ENCODE assay signal across 12 cellular contexts in the genomic region with DNA sequence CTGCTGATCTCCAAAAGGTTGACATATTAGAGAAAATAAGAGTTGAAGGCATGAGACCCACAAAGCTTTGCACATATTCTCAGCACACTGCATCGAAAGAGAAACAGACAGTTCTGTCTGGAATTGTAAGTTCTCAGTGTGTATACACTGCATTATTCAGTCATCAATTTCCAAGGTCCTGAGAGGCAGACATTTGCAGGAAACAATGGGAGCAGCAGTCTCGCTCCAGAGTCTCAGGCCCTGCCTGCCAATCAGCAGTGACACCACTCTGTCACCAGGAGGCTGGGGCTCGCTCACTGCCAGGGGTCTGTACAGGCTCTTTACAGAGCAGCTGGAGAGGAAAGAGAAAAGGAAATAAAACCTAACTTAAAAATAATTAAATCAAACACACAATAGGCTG. TPM values are rescaled to one million over a fixed set of nuclear protein-coding genes. Genes with fewer than 3 reads are reported as not detected.
DNase-seq lines count a peak whose midpoint lies in the region; ATAC-seq and TF ChIP-seq lines count a peak whose summit lies in the region.
"Had no signal": no experiment of that assay in that cellular context is flagged by ENCODE, and none has a peak within 500 bp of the region (broad histone marks: within the 10 kb centered on the region; RNA-seq: fewer than 3 reads in every experiment).

No MANE protein-coding gene starts in this region.

- no peaks in the 10 kb centered on the region for H3K27me3 ChIP-seq in heart right ventricle
- H3K27me3 ChIP-seq in liver (ENCODE audit: control insufficient read depth in 4 of 4, insufficient read depth in 4 of 4, low read length in 3 of 4) = no peaks in the 10 kb centered on the region

- H3K27ac Mint-ChIP-seq in T-helper 17 cell = peak overlapping the region; percentile 70
- H3K27ac Mint-ChIP-seq: activated CD4-positive, alpha-beta memory T cell treated with anti-CD3 and anti-CD28 coated beads, Interleukin-2, amount 10 ng/mL, durations not matched to agents 7 days and 5 days; stimulated activated naive B cell treated with anti-CD40 and anti-IgM and Interleukin-4, amounts not matched to agents 10 μg/mL and 1 μg/mL and 100 μg/mL, for 72 hours had no signal

- H3K4me3 ChIP-seq in heart right ventricle (no peak overlapping the region), liver (ENCODE audit: low read depth in 1 of 3, low read length in 3 of 3) (peak overlapping the region in 2 of 3 donors; percentile 10 to 14)

- peaks cover 2% of the 10 kb centered on the region for H3K36me3 Mint-ChIP-seq in T-helper 17 cell (ENCODE audit: low read depth)

- peak in 1 of 2 donors; percentile 60 for TF ChIP-seq RAD21 in liver (IDR thresholded peaks at IDR 0.05)

- no peaks in the 10 kb centered on the region for H3K9me3 ChIP-seq in heart right ventricle
- no peaks in the 10 kb centered on the region for H3K9me3 ChIP-seq in T-helper 17 cell (ENCODE audit: control insufficient read depth, low read length, poor library complexity, severe bottlenecking)
- H3K9me3 ChIP-seq in liver (ENCODE audit: control insufficient read depth in 4 of 4, low read length in 3 of 4) = no peaks in the 10 kb centered on the region

- 65 to 72% methylated on average over 3 of the region's 3 CpGs for WGBS in heart right ventricle, 2 donors
- WGBS in liver = 43% methylated on average over 3 of the region's 3 CpGs

- H3K36me3 ChIP-seq in heart right ventricle (peaks cover 0 to 3% (median 0%) of the 10 kb centered on the region in 9 donors), liver (ENCODE audit: control insufficient read depth in 4 of 4, insufficient read depth in 3 of 4, low read depth in 1 of 4, low read length in 3 of 4) (no peaks in the 10 kb centered on the region)

- no peaks in the 10 kb centered on the region for H3K27me3 Mint-ChIP-seq in T-helper 17 cell
- H3K27me3 Mint-ChIP-seq: stimulated activated naive B cell treated with anti-CD40 and anti-IgM and Interleukin-4, amounts not matched to agents 10 μg/mL and 1 μg/mL and 100 μg/mL, for 72 hours had no signal

- intact Hi-C loops in heart right ventricle (cut with DNase I) (no loop called here), cardiac septum (cut with DNase I) (no loop called here)

- DNase-seq in heart right ventricle (no peak), cardiac septum (ENCODE audit: low spot score) (no peak), T-helper 17 cell (no peak), GM19240 (ENCODE audit: insufficient read length, low spot score) (no peak), germinal center (ENCODE audit: low spot score) (no peak), CD1c-positive myeloid dendritic cell (ENCODE audit: extremely low spot score) (no peak)
- DNase-seq: activated CD4-positive, alpha-beta memory T cell treated with anti-CD3 and anti-CD28 coated beads, Interleukin-2, amount 10 ng/mL, durations not matched to agents 7 days and 5 days; left colon; stimulated activated naive B cell treated with anti-CD40 and anti-IgM and Interleukin-4, amounts not matched to agents 10 μg/mL and 1 μg/mL and 100 μg/mL, for 72 hours had no signal

- peaks cover 9% of the 10 kb centered on the region for H3K4me1 Mint-ChIP-seq in T-helper 17 cell

- H3K4me3 Mint-ChIP-seq in T-helper 17 cell = no peak overlapping the region
- H3K4me3 Mint-ChIP-seq: activated CD4-positive, alpha-beta memory T cell treated with anti-CD3 and anti-CD28 coated beads, Interleukin-2, amount 10 ng/mL, durations not matched to agents 7 days and 5 days; stimulated activated naive B cell treated with anti-CD40 and anti-IgM and Interleukin-4, amounts not matched to agents 10 μg/mL and 1 μg/mL and 100 μg/mL, for 72 hours had no signal

- ATAC-seq in heart right ventricle = peak in 5 of 8 donors; percentile 22 to 58 (median 55)
- no peak for ATAC-seq in T-helper 17 cell
- no peak for ATAC-seq in HG03565 (IDR thresholded peaks at IDR 0.05; ENCODE audit: unreplicated experiment)
- ATAC-seq: esophagus mucosa; left colon; stimulated activated naive B cell treated with anti-CD40 and anti-IgM and Interleukin-4, amounts not matched to agents 10 μg/mL and 1 μg/mL and 100 μg/mL, for 72 hours had no signal

- H3K27ac ChIP-seq in heart right ventricle = no peak overlapping the region
- H3K27ac ChIP-seq in liver (ENCODE audit: low read depth in 1 of 2, low read length in 2 of 2) = no peak overlapping the region

- H3K9ac ChIP-seq in liver (ENCODE audit: low read depth in 1 of 2, low read length in 2 of 2) = peak overlapping the region in 1 of 2 donors; percentile 53

- H3K4me1 ChIP-seq in heart right ventricle (peaks cover 0 to 49% (median 19%) of the 10 kb centered on the region in 9 donors), liver (ENCODE audit: control insufficient read depth in 4 of 4, insufficient read depth in 4 of 4, low read length in 3 of 4) (peaks cover 4 to 24% (median 18%) of the 10 kb centered on the region in 4 donors)

- TF ChIP-seq CTCF in heart right ventricle (IDR thresholded peaks at IDR 0.05) (peak in 3 of 9 donors; percentile 9 to 32 (median 26)), liver (IDR thresholded peaks at IDR 0.05; ENCODE audit: low read depth, low read length, missing input control) (peak; percentile 16)

TF ChIP-seq in liver, 16 proteins besides CTCF, POLR2A, EP300 and RAD21:
- no peak for TF ChIP-seq EGR1 (IDR thresholded peaks at IDR 0.05; ENCODE audit: low read depth in 2 of 2)
- no peak for TF ChIP-seq HNF4G (IDR thresholded peaks at IDR 0.05)
- no peak for TF ChIP-seq JUND (IDR thresholded peaks at IDR 0.05)
- TF ChIP-seq HNF4A (conservative IDR thresholded peaks at IDR 0.05) = no peak
- no peak for TF ChIP-seq FOXA1 (IDR thresholded peaks at IDR 0.05)
- TF ChIP-seq, protein P1, sequence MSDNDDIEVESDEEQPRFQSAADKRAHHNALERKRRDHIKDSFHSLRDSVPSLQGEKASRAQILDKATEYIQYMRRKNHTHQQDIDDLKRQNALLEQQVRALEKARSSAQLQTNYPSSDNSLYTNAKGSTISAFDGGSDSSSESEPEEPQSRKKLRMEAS (IDR thresholded peaks at IDR 0.05) = no peak
- no peak for TF ChIP-seq FOXA2 (IDR thresholded peaks at IDR 0.05)
- no peak for TF ChIP-seq ATF3 (IDR thresholded peaks at IDR 0.05)
- TF ChIP-seq REST (IDR thresholded peaks at IDR 0.05) = no peak
- no peak for TF ChIP-seq TAF1 (conservative IDR thresholded peaks at IDR 0.05)
- TF ChIP-seq NR2F2 (IDR thresholded peaks at IDR 0.05) = no peak

RNA-seq across cellular contexts. Expression of gene JAZF1, which starts 36.3 kb away (rescaled TPM):
- total RNA-seq in heart right ventricle (10 to 100 TPM; 22.3 to 42.3 (median 32.9) TPM), cardiac septum (42.5 TPM), T-helper 17 cell (10 to 100 TPM; 12.4 to 13.4 TPM), liver (10 to 100 TPM in 1 of 2 donors, 1 to 10 TPM in 1; 2.7 to 17.8 TPM)
- polyA plus RNA-seq in heart right ventricle (10 to 100 TPM in 1 of 2 donors, 1 to 10 TPM in 1; 6.9 to 14.1 TPM), liver (1 to 10 TPM; 3.9 to 4.1 TPM)

Comparison
In these comparisons a context has a peak if more than half of its experiments do, and no peak if none do; other contexts are left out.
1. ATAC-seq: peak in heart right ventricle (5 of 8); none in T-helper 17 cell (single experiment) and HG03565 (single experiment).
2. H3K4me3 ChIP-seq: peak in liver (2 of 3); none in heart right ventricle (0 of 10).